ENCODE assay signal across 28 cellular contexts in the genomic region with DNA sequence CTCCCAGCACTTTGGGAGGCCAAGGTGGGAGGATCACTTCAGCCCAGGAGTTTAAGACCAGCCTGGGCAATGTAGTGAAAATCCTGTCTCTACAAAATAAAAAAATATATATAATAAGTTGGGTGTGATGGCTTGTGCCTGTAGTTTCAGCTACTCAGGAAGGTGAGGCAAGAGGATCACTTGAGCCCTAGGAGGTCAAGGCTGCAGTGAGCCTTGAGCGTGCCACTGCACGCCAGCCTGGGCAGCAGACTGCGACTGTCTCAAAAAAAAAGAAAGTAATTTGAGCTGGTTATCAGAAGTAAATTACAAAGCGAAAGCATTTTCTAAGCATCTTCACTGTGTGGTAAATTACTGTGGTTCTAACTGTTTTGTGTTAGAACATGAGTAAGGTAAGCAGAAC.
"Had no signal": no experiment of that assay in that cellular context is flagged by ENCODE, and none has a peak within 500 bp of the region (broad histone marks: within the 10 kb centered on the region; RNA-seq: fewer than 3 reads in every experiment).

No MANE protein-coding gene starts in this region.

- FAIRE-seq: endometrium had no signal

- H3K27ac ChIP-seq: colonic mucosa, gastroesophageal sphincter, hepatocyte, neutrophil, ovary, prostate gland, sigmoid colon, stomach, thyroid gland, upper lobe of left lung, vagina had no signal

- H3K4me1 ChIP-seq: colonic mucosa, gastroesophageal sphincter, prostate gland, sigmoid colon, stomach, thyroid gland, upper lobe of left lung, vagina had no signal

- H3K36me3 ChIP-seq: ovary, prostate gland had no signal

- H3K9me3 ChIP-seq: colonic mucosa, gastroesophageal sphincter, neutrophil, ovary, prostate gland, sigmoid colon, stomach, thyroid gland, upper lobe of left lung, vagina had no signal

- DNase-seq: activated B cell treated with CpG ODN at 0.5 μM for 24 hours; activated naive CD4-positive, alpha-beta T cell; activated T-cell treated with anti-CD3 and anti-CD28 coated beads for 4 hours; activated T-cell treated with anti-CD3 and anti-CD28 coated beads, Interleukin-2, amount 50 U/mL, for 72 hours; colonic mucosa; effector CD8-positive, alpha-beta T cell; erythroblast; islet precursor cell; left ventricle myocardium superior; naive B cell; nephron progenitor cell; ovary; retina; sigmoid colon; stimulated activated CD4-positive, alpha-beta T cell treated with anti-CD3 and anti-CD28 coated beads, Interleukin-15, amount 100 ng/mL, for 24 hours; stimulated activated CD4-positive, alpha-beta T cell treated with anti-CD3 and anti-CD28 coated beads, Interleukin-2, amount 100 ng/mL, for 24 hours; stimulated activated naive B cell treated with anti-CD40 and anti-IgM and Interleukin-4, amounts not matched to agents 10 μg/mL and 1 μg/mL and 100 μg/mL, for 72 hours; stomach; T-helper 2 cell; upper lobe of left lung had no signal

- H3K4me3 ChIP-seq: colonic mucosa, gastroesophageal sphincter, hepatocyte, ovary, prostate gland, sigmoid colon, smooth muscle cell, stomach, thyroid gland, upper lobe of left lung, vagina had no signal

- H3K27me3 ChIP-seq: colonic mucosa, gastroesophageal sphincter, hepatocyte, neutrophil, ovary, sigmoid colon, stomach, thyroid gland, upper lobe of left lung, vagina had no signal
